ENCODE assay signal across 9 cellular contexts in the genomic region with DNA sequence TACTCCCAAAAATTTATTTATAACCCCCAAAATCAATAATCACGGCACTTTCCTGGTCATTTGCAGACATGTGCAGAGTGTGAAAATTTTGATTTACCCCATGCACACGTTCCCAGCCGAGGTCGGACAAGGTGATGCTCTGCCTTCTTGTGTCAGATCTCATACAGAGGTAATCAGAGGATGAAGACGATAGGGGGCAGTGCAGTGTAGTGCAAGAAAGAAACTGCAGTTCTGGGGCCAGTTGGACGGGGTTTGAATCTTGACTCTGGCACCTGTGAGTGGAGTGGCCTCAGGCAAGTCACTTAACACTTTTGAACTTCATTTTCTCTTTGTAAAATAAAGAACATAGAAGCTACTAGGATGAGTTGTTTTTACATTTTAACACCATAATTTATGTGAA.
DNase-seq lines count a peak whose midpoint lies in the region; ATAC-seq and TF ChIP-seq lines count a peak whose summit lies in the region.
"Had no signal": no experiment of that assay in that cellular context is flagged by ENCODE, and none has a peak within 500 bp of the region (broad histone marks: within the 10 kb centered on the region; RNA-seq: fewer than 3 reads in every experiment).

No MANE protein-coding gene starts in this region.

- no peaks in the 10 kb centered on the region for H3K9me3 Mint-ChIP-seq in T-cell
- peaks cover 2% of the 10 kb centered on the region for H3K9me3 Mint-ChIP-seq in neural crest cell

- H3K36me3 Mint-ChIP-seq in T-cell: no peaks in the 10 kb centered on the region
- H3K36me3 Mint-ChIP-seq in neural crest cell (ENCODE audit: low read depth): peaks cover 3% of the 10 kb centered on the region

- peaks cover 3 to 16% of the 10 kb centered on the region in 2 donors for H3K27me3 Mint-ChIP-seq in T-cell
- no peaks in the 10 kb centered on the region for H3K27me3 Mint-ChIP-seq in neural crest cell (ENCODE audit: low read depth)

- no peak overlapping the region for H3K4me3 ChIP-seq in coronary artery

- DNase-seq in HT-29 (ENCODE audit: low spot score) (peak; percentile 44), T-cell (peak in 21 of 34 experiments; percentile 1 to 30 (median 9)), ecto neural progenitor cell (ENCODE audit: low spot score) (peak; percentile 60), neural crest cell (ENCODE audit: low read depth, low spot score) (peak; percentile 8), GM19238 (ENCODE audit: insufficient read length, low spot score) (no peak), coronary artery (ENCODE audit: low spot score) (no peak)

- H3K4me3 Mint-ChIP-seq in T-cell (no peak overlapping the region), neural crest cell (no peak overlapping the region)

- ATAC-seq in T-cell (replicated peaks in 1 of 4) (peak in 1 of 4 experiments; percentile 64), GM18502 (IDR thresholded peaks at IDR 0.05; ENCODE audit: poor library complexity, unreplicated experiment) (no peak)

- H3K4me1 Mint-ChIP-seq in T-cell (no peaks in the 10 kb centered on the region), neural crest cell (peaks cover 7% of the 10 kb centered on the region)

- TF ChIP-seq CTCF in GM12872 (IDR thresholded peaks at IDR 0.05; ENCODE audit: insufficient read depth, low read depth, low read length): peak; percentile 45
- peak; percentile 54 for TF ChIP-seq CTCF in neural crest cell (conservative IDR thresholded peaks at IDR 0.05)
- TF ChIP-seq CTCF in coronary artery (IDR thresholded peaks at IDR 0.05): no peak

- H3K27ac Mint-ChIP-seq in T-cell: no peak overlapping the region
- H3K27ac Mint-ChIP-seq in neural crest cell (ENCODE audit: unreplicated experiment): no peak overlapping the region

- POLR2A ChIA-PET in T-cell (lab: Charles Lee): no interaction called here

- H3K27ac ChIP-seq in coronary artery: no peak overlapping the region
- H3K27ac ChIP-seq: neutrophil had no signal

- CTCF ChIA-PET in T-cell (lab: Charles Lee): interaction anchor here (0.7 to 1.3 kb wide), 3 partner anchors 91 to 1226 kb away, joined by 4 to 6 read pairs (median 4); partner anchors contain the start of gene PRPS1 (in 1 of the 2)

Comparison
In these comparisons a context has a peak if more than half of its experiments do, and no peak if none do; other contexts are left out.
1. DNase-seq: peak in HT-29 (single experiment), T-cell (21 of 34), ecto neural progenitor cell (single experiment) and neural crest cell (single experiment); none in GM19238 (single experiment) and coronary artery (single experiment).